Comparison of ENCODE assay signal across 24 cellular contexts in the genomic region with DNA sequence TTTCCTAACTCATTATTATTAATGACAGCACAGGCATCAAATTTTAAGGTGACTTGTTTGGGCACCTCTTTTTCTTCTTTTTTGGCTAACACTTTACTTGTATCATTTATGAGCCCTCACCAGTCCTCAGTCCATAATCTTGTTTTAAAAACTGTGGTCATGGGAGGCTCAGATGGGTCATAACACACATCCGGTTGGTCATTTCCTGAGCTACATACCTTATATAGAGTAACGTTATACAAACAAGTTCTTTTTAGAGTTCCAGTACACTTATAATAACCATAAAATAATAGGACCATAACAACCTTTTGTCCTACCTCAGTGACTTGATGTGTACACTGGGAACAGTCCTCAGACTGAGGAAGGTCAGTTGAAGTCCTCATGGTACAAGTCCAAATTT.
"Had no signal": no experiment of that assay in that cellular context is flagged by ENCODE, and none has a peak within 500 bp of the region (broad histone marks: within the 10 kb centered on the region; RNA-seq: fewer than 3 reads in every experiment).

No MANE protein-coding gene starts in this region.

- H3K9me2 ChIP-seq: SK-N-SH had no signal

- H3K27me3 Mint-ChIP-seq: activated CD4-positive, alpha-beta memory T cell treated with anti-CD3 and anti-CD28 coated beads for 36 hours; activated CD4-positive, alpha-beta T cell treated with anti-CD3 and anti-CD28 coated beads, Interleukin-2, amount 10 ng/mL, durations not matched to agents 7 days and 5 days; activated naive CD8-positive, alpha-beta T cell; activated T-helper 17 cell treated with anti-CD3 and anti-CD28 coated beads, Interleukin-2, amount 50 U/mL, for 72 hours had no signal

- H3K4me3 ChIP-seq: Peyer's patch, SJCRH30 had no signal

- H3K9me3 ChIP-seq: Peyer's patch, SJCRH30, SK-N-SH had no signal

- H3K4me2 ChIP-seq: SK-N-SH had no signal

- ATAC-seq: activated T-helper 17 cell treated with anti-CD3 and anti-CD28 coated beads, Interleukin-2, amount 50 U/mL, for 72 hours had no signal

- H3K4me1 Mint-ChIP-seq: activated CD4-positive, alpha-beta T cell treated with anti-CD3 and anti-CD28 coated beads, Interleukin-2, amount 10 ng/mL, durations not matched to agents 7 days and 5 days; activated T-helper 17 cell treated with anti-CD3 and anti-CD28 coated beads, Interleukin-2, amount 50 U/mL, for 72 hours had no signal

- DNase-seq: activated CD4-positive, alpha-beta memory T cell treated with anti-CD3 and anti-CD28 coated beads for 36 hours; activated CD4-positive, alpha-beta T cell treated with anti-CD3 and anti-CD28 coated beads, Interleukin-2, amount 10 ng/mL, durations not matched to agents 7 days and 5 days; activated CD4-positive, CD25-positive, alpha-beta regulatory T cell; activated CD8-positive, alpha-beta memory T cell treated with anti-CD3 and anti-CD28 coated beads for 24 hours; activated gamma-delta T cell; activated naive CD4-positive, alpha-beta T cell treated with anti-CD3 and anti-CD28 coated beads for 36 hours; activated T-cell treated with anti-CD3 and anti-CD28 coated beads, Interleukin-2, amount 50 U/mL, for 48 hours; amygdala; KG1; NCI-H1092; NCI-H1417; NCI-H1694; NCI-H2029 treated with DMSO at 0.1 percent for 48 hours; NCI-H510A treated with DMSO at 0.1 percent for 48 hours; NCI-H69; Peyer's patch; Right ventricle myocardium superior; SJCRH30; SK-N-SH; T-helper 1 cell had no signal

- H3K9ac ChIP-seq: SK-N-SH had no signal

- H3K27me3 ChIP-seq: Peyer's patch, SJCRH30 had no signal

- H3K27ac ChIP-seq: Peyer's patch, RWPE1, SJCRH30, VCaP had no signal

- H3K4me3 Mint-ChIP-seq: activated CD4-positive, alpha-beta memory T cell treated with anti-CD3 and anti-CD28 coated beads for 36 hours; activated CD4-positive, alpha-beta T cell treated with anti-CD3 and anti-CD28 coated beads, Interleukin-2, amount 10 ng/mL, durations not matched to agents 7 days and 5 days; activated naive CD4-positive, alpha-beta T cell treated with anti-CD3 and anti-CD28 coated beads for 36 hours; activated naive CD8-positive, alpha-beta T cell; activated T-helper 17 cell treated with anti-CD3 and anti-CD28 coated beads, Interleukin-2, amount 50 U/mL, for 72 hours had no signal

- H3K9me3 Mint-ChIP-seq: activated CD4-positive, alpha-beta memory T cell treated with anti-CD3 and anti-CD28 coated beads for 36 hours; activated CD4-positive, alpha-beta T cell treated with anti-CD3 and anti-CD28 coated beads, Interleukin-2, amount 10 ng/mL, durations not matched to agents 7 days and 5 days; activated naive CD4-positive, alpha-beta T cell treated with anti-CD3 and anti-CD28 coated beads for 36 hours; activated T-helper 17 cell treated with anti-CD3 and anti-CD28 coated beads, Interleukin-2, amount 50 U/mL, for 72 hours had no signal

- H3K36me3 ChIP-seq: Peyer's patch, SJCRH30 had no signal

- H3K36me3 Mint-ChIP-seq: activated CD4-positive, alpha-beta memory T cell treated with anti-CD3 and anti-CD28 coated beads for 36 hours; activated naive CD8-positive, alpha-beta T cell had no signal

- H3K4me1 ChIP-seq: Peyer's patch, SJCRH30 had no signal
